1 cellular context compared by ENCODE assay signal in genomic region chrX:47583240-47583861, GRCh38.
TF ChIP-seq lines count a peak whose summit lies in the region.

No MANE protein-coding gene starts in this region.

TF ChIP-seq in GM12878, 131 proteins besides CTCF, POLR2A, EP300 and RAD21:
- TF ChIP-seq POLR2AphosphoS5 (IDR thresholded peaks at IDR 0.05; ENCODE audit: low read length), result no peak
- TF ChIP-seq SREBF2 (IDR thresholded peaks at IDR 0.05; ENCODE audit: low read length), result no peak
- TF ChIP-seq CEBPB (IDR thresholded peaks at IDR 0.05; ENCODE audit: borderline replicate concordance in 1 of 2, low read depth in 2 of 2, low read length in 2 of 2), result no peak
- no peak for TF ChIP-seq SMAD1 (IDR thresholded peaks at IDR 0.05; ENCODE audit: low read depth, partially characterized antibody)
- TF ChIP-seq, protein P1, sequence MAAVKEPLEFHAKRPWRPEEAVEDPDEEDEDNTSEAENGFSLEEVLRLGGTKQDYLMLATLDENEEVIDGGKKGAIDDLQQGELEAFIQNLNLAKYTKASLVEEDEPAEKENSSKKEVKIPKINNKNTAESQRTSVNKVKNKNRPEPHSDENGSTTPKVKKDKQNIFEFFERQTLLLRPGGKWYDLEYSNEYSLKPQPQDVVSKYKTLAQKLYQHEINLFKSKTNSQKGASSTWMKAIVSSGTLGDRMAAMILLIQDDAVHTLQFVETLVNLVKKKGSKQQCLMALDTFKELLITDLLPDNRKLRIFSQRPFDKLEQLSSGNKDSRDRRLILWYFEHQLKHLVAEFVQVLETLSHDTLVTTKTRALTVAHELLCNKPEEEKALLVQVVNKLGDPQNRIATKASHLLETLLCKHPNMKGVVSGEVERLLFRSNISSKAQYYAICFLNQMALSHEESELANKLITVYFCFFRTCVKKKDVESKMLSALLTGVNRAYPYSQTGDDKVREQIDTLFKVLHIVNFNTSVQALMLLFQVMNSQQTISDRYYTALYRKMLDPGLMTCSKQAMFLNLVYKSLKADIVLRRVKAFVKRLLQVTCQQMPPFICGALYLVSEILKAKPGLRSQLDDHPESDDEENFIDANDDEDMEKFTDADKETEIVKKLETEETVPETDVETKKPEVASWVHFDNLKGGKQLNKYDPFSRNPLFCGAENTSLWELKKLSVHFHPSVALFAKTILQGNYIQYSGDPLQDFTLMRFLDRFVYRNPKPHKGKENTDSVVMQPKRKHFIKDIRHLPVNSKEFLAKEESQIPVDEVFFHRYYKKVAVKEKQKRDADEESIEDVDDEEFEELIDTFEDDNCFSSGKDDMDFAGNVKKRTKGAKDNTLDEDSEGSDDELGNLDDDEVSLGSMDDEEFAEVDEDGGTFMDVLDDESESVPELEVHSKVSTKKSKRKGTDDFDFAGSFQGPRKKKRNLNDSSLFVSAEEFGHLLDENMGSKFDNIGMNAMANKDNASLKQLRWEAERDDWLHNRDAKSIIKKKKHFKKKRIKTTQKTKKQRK (IDR thresholded peaks at IDR 0.05; ENCODE audit: low read depth, low read length), result no peak
- TF ChIP-seq CHD4 (IDR thresholded peaks at IDR 0.05), result no peak
- TF ChIP-seq, protein P2, sequence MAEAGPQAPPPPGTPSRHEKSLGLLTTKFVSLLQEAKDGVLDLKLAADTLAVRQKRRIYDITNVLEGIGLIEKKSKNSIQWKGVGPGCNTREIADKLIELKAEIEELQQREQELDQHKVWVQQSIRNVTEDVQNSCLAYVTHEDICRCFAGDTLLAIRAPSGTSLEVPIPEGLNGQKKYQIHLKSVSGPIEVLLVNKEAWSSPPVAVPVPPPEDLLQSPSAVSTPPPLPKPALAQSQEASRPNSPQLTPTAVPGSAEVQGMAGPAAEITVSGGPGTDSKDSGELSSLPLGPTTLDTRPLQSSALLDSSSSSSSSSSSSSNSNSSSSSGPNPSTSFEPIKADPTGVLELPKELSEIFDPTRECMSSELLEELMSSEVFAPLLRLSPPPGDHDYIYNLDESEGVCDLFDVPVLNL (IDR thresholded peaks at IDR 0.05; ENCODE audit: low read depth, low read length), result no peak
- no peak for TF ChIP-seq NR2C2 (IDR thresholded peaks at IDR 0.05; ENCODE audit: borderline replicate concordance, control insufficient read depth, insufficient read length, low read depth)
- no peak for TF ChIP-seq CREM (IDR thresholded peaks at IDR 0.05; ENCODE audit: low read depth)
- TF ChIP-seq BMI1 (IDR thresholded peaks at IDR 0.05; ENCODE audit: borderline replicate concordance), result no peak
- TF ChIP-seq, protein P3, sequence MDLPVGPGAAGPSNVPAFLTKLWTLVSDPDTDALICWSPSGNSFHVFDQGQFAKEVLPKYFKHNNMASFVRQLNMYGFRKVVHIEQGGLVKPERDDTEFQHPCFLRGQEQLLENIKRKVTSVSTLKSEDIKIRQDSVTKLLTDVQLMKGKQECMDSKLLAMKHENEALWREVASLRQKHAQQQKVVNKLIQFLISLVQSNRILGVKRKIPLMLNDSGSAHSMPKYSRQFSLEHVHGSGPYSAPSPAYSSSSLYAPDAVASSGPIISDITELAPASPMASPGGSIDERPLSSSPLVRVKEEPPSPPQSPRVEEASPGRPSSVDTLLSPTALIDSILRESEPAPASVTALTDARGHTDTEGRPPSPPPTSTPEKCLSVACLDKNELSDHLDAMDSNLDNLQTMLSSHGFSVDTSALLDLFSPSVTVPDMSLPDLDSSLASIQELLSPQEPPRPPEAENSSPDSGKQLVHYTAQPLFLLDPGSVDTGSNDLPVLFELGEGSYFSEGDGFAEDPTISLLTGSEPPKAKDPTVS (IDR thresholded peaks at IDR 0.05; ENCODE audit: low read depth, low read length), result no peak
- TF ChIP-seq HDGF (IDR thresholded peaks at IDR 0.05), result no peak
- no peak for TF ChIP-seq CBFB (IDR thresholded peaks at IDR 0.05; ENCODE audit: low read depth)
- TF ChIP-seq RB1 (IDR thresholded peaks at IDR 0.05; ENCODE audit: borderline replicate concordance), result no peak
- no peak for TF ChIP-seq MXI1 (IDR thresholded peaks at IDR 0.05; ENCODE audit: low read depth, low read length)
- no peak for TF ChIP-seq CUX1 (IDR thresholded peaks at IDR 0.05; ENCODE audit: insufficient replicate concordance, low read depth, low read length)
- TF ChIP-seq ASH2L (IDR thresholded peaks at IDR 0.05; ENCODE audit: borderline replicate concordance, low read depth), result no peak
- no peak for TF ChIP-seq CBX3 (IDR thresholded peaks at IDR 0.05; ENCODE audit: borderline replicate concordance, low read depth)
- TF ChIP-seq NFYA (IDR thresholded peaks at IDR 0.05; ENCODE audit: borderline replicate concordance, low read depth, low read length), result no peak
- TF ChIP-seq, protein P4, sequence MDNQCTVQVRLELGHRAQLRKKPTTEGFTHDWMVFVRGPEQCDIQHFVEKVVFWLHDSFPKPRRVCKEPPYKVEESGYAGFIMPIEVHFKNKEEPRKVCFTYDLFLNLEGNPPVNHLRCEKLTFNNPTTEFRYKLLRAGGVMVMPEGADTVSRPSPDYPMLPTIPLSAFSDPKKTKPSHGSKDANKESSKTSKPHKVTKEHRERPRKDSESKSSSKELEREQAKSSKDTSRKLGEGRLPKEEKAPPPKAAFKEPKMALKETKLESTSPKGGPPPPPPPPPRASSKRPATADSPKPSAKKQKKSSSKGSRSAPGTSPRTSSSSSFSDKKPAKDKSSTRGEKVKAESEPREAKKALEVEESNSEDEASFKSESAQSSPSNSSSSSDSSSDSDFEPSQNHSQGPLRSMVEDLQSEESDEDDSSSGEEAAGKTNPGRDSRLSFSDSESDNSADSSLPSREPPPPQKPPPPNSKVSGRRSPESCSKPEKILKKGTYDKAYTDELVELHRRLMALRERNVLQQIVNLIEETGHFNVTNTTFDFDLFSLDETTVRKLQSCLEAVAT (IDR thresholded peaks at IDR 0.05), result no peak
TF ChIP-seq in GM12878: peak in this region for 0.
